Comparison of ENCODE assay signal across 10 cellular contexts in the genomic region with DNA sequence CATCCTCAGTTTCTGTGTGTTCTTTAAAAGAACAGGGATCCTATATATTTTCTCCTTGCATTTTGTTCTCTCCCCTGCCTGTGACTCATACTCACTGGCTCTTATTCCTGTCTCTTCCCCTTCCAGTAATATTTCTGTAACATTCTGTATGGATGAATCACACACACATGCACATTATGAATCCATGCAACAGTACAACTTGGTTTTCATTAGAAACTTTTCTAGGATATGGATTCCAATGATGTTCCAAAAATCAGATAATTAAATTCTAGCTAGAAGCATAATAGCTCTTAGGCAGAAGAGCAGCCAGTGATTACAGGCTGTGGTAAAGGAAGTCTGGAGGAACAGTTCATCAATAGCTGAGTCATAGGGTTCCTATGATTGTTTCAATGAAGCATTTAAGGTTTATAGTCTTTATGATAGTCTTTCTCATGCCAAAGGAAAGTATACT.
A peak's percentile ranks its signal among the peaks of the same experiment; 100 is the strongest.
DNase-seq lines count a peak whose midpoint lies in the region; ATAC-seq and TF ChIP-seq lines count a peak whose summit lies in the region.
"Had no signal": no experiment of that assay in that cellular context is flagged by ENCODE, and none has a peak within 500 bp of the region (broad histone marks: within the 10 kb centered on the region; RNA-seq: fewer than 3 reads in every experiment).

No MANE protein-coding gene starts in this region.

- H3K36me3 ChIP-seq in lung (ENCODE audit: control insufficient read depth in 2 of 2, insufficient read depth in 2 of 2, low read length in 2 of 2): no peaks in the 10 kb centered on the region

- ATAC-seq in lung (ENCODE audit: insufficient read depth, low FRiP score): peak; percentile 58

- H3K27ac ChIP-seq in lung (ENCODE audit: low read depth in 1 of 2, low read length in 1 of 2): no peak overlapping the region

- no peaks in the 10 kb centered on the region for H3K27me3 ChIP-seq in lung (ENCODE audit: control insufficient read depth, insufficient read depth)

- H3K4me3 ChIP-seq in cardiac fibroblast (replicated peaks in 1 of 2; ENCODE audit: low read depth in 2 of 2, low read length in 2 of 2) (no peak overlapping the region), lung (no peak overlapping the region)

- no peaks in the 10 kb centered on the region for H3K9me3 ChIP-seq in lung (ENCODE audit: control insufficient read depth in 2 of 2, insufficient read depth in 1 of 2, low read length in 1 of 2)

- H3K4me1 ChIP-seq in lung (ENCODE audit: control insufficient read depth in 2 of 2, insufficient read depth in 2 of 2, low read length in 2 of 2): no peaks in the 10 kb centered on the region

- TF ChIP-seq CTCF in cardiac fibroblast (IDR thresholded peaks at IDR 0.05; ENCODE audit: low read depth, low read length) (no peak), lung (IDR thresholded peaks at IDR 0.05; ENCODE audit: control extremely low read depth, extremely low read depth) (no peak)

- DNase-seq in A172 (ENCODE audit: low spot score): peak; percentile 90
- peak; percentile 96 for DNase-seq in LHCN-M2 (ENCODE audit: low read depth)
- DNase-seq in cardiac fibroblast (ENCODE audit: low read depth in 2 of 2): peak; percentile 94 to 96
- no peak for DNase-seq in lung (ENCODE audit: low spot score)
- no peak for DNase-seq in NCI-H446 treated with DMSO at 0.1 percent for 48 hours (lab: John Stamatoyannopoulos, UW)
- no peak for DNase-seq in SKM-1 treated with dmso at 0.1 percent for 144 hours (lab: John Stamatoyannopoulos, UW; ENCODE audit: unreplicated experiment)
- no peak for DNase-seq in HUDEP-2 (lab: John Stamatoyannopoulos, UW; ENCODE audit: unreplicated experiment in 76 of 76)
- no peak for DNase-seq in stimulated activated CD4-positive, alpha-beta T cell treated with anti-CD3 and anti-CD28 coated beads, Interleukin-4, amount 100 ng/mL, for 4 hours
- DNase-seq: C1 segment of cervical spinal cord, NCI-H2171 had no signal

Comparison
In these comparisons a context has a peak if more than half of its experiments do, and no peak if none do; other contexts are left out.
1. DNase-seq: peak in A172 (single experiment), LHCN-M2 (single experiment) and cardiac fibroblast (2 of 2); none in lung (single experiment), NCI-H446 treated with DMSO at 0.1 percent for 48 hours (single experiment), SKM-1 treated with dmso at 0.1 percent for 144 hours (single experiment), HUDEP-2 (0 of 76) and stimulated activated CD4-positive, alpha-beta T cell treated with anti-CD3 and anti-CD28 coated beads, Interleukin-4, amount 100 ng/mL, for 4 hours (0 of 2).